ENCODE assay signal across 31 cellular contexts in genomic region chr18:33369711-33370449, GRCh38.
DNase-seq lines count a peak whose midpoint lies in the region; ATAC-seq and TF ChIP-seq lines count a peak whose summit lies in the region.
"Had no signal": no experiment of that assay in that cellular context is flagged by ENCODE, and none has a peak within 500 bp of the region (broad histone marks: within the 10 kb centered on the region; RNA-seq: fewer than 3 reads in every experiment).

No MANE protein-coding gene starts in this region.

- ATAC-seq in RWPE2 (ENCODE audit: low read depth) = 0 out of 3 replicates have a peak, but pooled peaks have one; percentile 42
- ATAC-seq: activated CD8-positive, alpha-beta memory T cell treated with anti-CD3 and anti-CD28 coated beads, Interleukin-2, amount 10 ng/mL, durations not matched to agents 7 days and 5 days; naive thymus-derived CD4-positive, alpha-beta T cell had no signal

- no peak overlapping the region for H3K4me3 ChIP-seq in RWPE2 (ENCODE audit: severe bottlenecking)
- H3K4me3 ChIP-seq: adrenal gland, HAP-1, MG63 had no signal

- H3K4me1 ChIP-seq in RWPE2 (ENCODE audit: insufficient read depth, poor library complexity, severe bottlenecking) = peaks cover 8% of the 10 kb centered on the region
- H3K4me1 ChIP-seq: adrenal gland, HAP-1 had no signal

- DNase-seq in DMS153 (lab: John Stamatoyannopoulos, UW) (peak; percentile 36), DMS153 treated with DMSO at 0.1 percent for 48 hours (lab: John Stamatoyannopoulos, UW; ENCODE audit: unreplicated experiment) (no peak), NCI-H345 (lab: John Stamatoyannopoulos, UW) (peak; percentile 21), RWPE2 (ENCODE audit: low spot score) (no peak), HuH-7 (ENCODE audit: low spot score) (no peak), NCI-H128 (lab: John Stamatoyannopoulos, UW; ENCODE audit: unreplicated experiment) (no peak), iPS-NIHi7 (ENCODE audit: extremely low spot score) (no peak), HCEC 1CT (no peak)
- DNase-seq: activated CD8-positive, alpha-beta memory T cell treated with anti-CD3 and anti-CD28 coated beads, Interleukin-2, amount 10 ng/mL, durations not matched to agents 7 days and 5 days; activated naive CD4-positive, alpha-beta T cell treated with anti-CD3 and anti-CD28 coated beads for 36 hours; activated T-cell treated with anti-CD3 and anti-CD28 coated beads, Interleukin-2, amount 50 U/mL, for 48 hours; adrenal gland; brain microvascular endothelial cell; effector CD4-positive, alpha-beta T cell; glutamatergic neuron; KBM-7; kidney; MG63; midbrain; naive thymus-derived CD4-positive, alpha-beta T cell; NCI-H82; nucleus accumbens; OCI-M1; SIG-M5; stimulated activated CD4-positive, alpha-beta T cell treated with anti-CD3 and anti-CD28 coated beads, Interleukin-15, amount 100 ng/mL, for 24 hours; stimulated activated naive CD4-positive, alpha-beta T cell treated with Interleukin-2 at 50 U/mL for 16 hours; SW 1271; T-helper 9 cell had no signal

- TF ChIP-seq CTCF in RWPE2 (IDR thresholded peaks at IDR 0.05; ENCODE audit: poor library complexity, severe bottlenecking) = no peak

- H3K27me3 ChIP-seq in RWPE2 (ENCODE audit: insufficient read depth, poor library complexity, severe bottlenecking) = no peaks in the 10 kb centered on the region
- H3K27me3 ChIP-seq: adrenal gland, brain microvascular endothelial cell, MG63 had no signal

- H3K36me3 ChIP-seq in RWPE2 (ENCODE audit: low read depth) = no peaks in the 10 kb centered on the region
- H3K36me3 ChIP-seq: adrenal gland, brain microvascular endothelial cell, HAP-1, MG63 had no signal

- no peaks in the 10 kb centered on the region for H3K9me3 ChIP-seq in RWPE2 (ENCODE audit: severe bottlenecking)
- H3K9me3 ChIP-seq: adrenal gland, HAP-1, MG63 had no signal

- H3K27ac ChIP-seq in RWPE2 (ENCODE audit: poor library complexity, severe bottlenecking) = no peak overlapping the region
- H3K27ac ChIP-seq: 22Rv1, adrenal gland, brain microvascular endothelial cell, C4-2B had no signal

Comparison
In these comparisons a context has a peak if more than half of its experiments do, and no peak if none do; other contexts are left out.
1. DNase-seq: peak in DMS153 (single experiment) and NCI-H345 (single experiment); none in DMS153 treated with DMSO at 0.1 percent for 48 hours (single experiment), RWPE2 (single experiment), HuH-7 (single experiment), NCI-H128 (single experiment), iPS-NIHi7 (single experiment) and HCEC 1CT (single experiment).